In the genomic region with DNA sequence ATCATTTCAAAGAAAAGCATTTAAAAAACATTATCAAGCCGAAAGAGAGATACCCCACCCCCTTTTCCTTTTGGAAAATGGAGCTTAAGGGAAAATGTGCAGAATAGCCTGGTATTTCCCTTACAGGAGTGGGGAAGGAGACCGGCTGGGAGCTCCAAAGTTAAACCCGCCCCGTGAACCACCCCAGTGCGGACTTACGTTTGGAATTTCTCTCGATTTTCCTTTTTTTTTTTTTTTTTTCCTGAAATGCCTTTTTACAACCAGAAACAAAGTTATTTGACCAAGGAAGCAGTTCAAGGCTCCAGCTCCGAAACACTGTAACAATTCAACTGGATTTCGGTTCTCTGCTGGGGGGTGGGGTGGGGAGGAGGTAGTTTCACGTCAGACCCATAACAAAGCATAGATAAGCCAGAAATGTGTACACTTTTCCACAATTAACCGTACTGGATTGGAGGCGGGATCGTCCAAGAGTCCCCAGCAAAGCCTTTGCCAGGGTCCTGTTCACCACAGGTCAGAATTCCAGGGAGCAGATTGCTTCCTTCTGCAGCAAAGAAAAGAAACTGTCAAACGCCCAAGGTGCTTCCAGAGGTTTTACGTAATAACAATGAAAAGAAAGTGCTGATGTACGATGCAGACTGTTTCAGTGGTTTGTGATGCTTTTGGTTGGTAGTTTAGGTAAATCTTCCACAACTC, we compare ENCODE assay signal across 8 cellular contexts. TPM values are rescaled to one million over a fixed set of nuclear protein-coding genes. Genes with fewer than 3 reads are reported as not detected.
DNase-seq lines count a peak whose midpoint lies in the region; ATAC-seq and TF ChIP-seq lines count a peak whose summit lies in the region.

No MANE protein-coding gene starts in this region.

- no peak overlapping the region for H3K27ac Mint-ChIP-seq in activated CD4-positive, alpha-beta T cell treated with anti-CD3 and anti-CD28 coated beads, Interleukin-2, amount 10 ng/mL, durations not matched to agents 24 days and 14 days
- no peak overlapping the region for H3K27ac Mint-ChIP-seq in activated CD8-positive, alpha-beta T cell treated with anti-CD3 and anti-CD28 coated beads for 36 hours

- peaks cover 2% of the 10 kb centered on the region for H3K4me1 ChIP-seq in right cardiac atrium (ENCODE audit: control insufficient read depth, insufficient read depth, low read length)
- peaks cover 12 to 58% (median 46%) of the 10 kb centered on the region in 6 donors for H3K4me1 ChIP-seq in spleen

- H3K4me3 ChIP-seq in right cardiac atrium (ENCODE audit: low read length) (peak overlapping the region; percentile 89), spleen (peak overlapping the region in 7 of 8 donors; percentile 1 to 75 (median 58))

- no peak for ATAC-seq in activated CD8-positive, alpha-beta T cell treated with anti-CD3 and anti-CD28 coated beads for 36 hours
- ATAC-seq in right cardiac atrium (peak; percentile 30 to 73), GM21737 (IDR thresholded peaks at IDR 0.05; ENCODE audit: unreplicated experiment) (no peak), GM21367 (IDR thresholded peaks at IDR 0.05; ENCODE audit: unreplicated experiment) (no peak)

- H3K9me3 Mint-ChIP-seq in activated CD4-positive, alpha-beta T cell treated with anti-CD3 and anti-CD28 coated beads, Interleukin-2, amount 10 ng/mL, durations not matched to agents 24 days and 14 days, result no peaks in the 10 kb centered on the region
- H3K9me3 Mint-ChIP-seq in activated CD8-positive, alpha-beta T cell treated with anti-CD3 and anti-CD28 coated beads for 36 hours, result no peaks in the 10 kb centered on the region

- peak overlapping the region; percentile 87 for H3K4me3 Mint-ChIP-seq in activated CD4-positive, alpha-beta T cell treated with anti-CD3 and anti-CD28 coated beads, Interleukin-2, amount 10 ng/mL, durations not matched to agents 24 days and 14 days
- H3K4me3 Mint-ChIP-seq in activated CD8-positive, alpha-beta T cell treated with anti-CD3 and anti-CD28 coated beads for 36 hours, result peak overlapping the region; percentile 80

- H3K27ac ChIP-seq in right cardiac atrium (ENCODE audit: low read length) (peak overlapping the region; percentile 99), spleen (peak overlapping the region in 6 of 8 donors; percentile 51 to 73 (median 68))

- POLR2A ChIA-PET in activated CD8-positive, alpha-beta T cell treated with anti-CD3 and anti-CD28 coated beads for 36 hours (lab: Charles Lee), result interaction anchor here (1.2 kb wide), 1 partner anchor 8 kb away, joined by 4 read pairs; no protein-coding TSS in a partner anchor

- no peak for TF ChIP-seq CTCF in activated CD8-positive, alpha-beta T cell treated with anti-CD3 and anti-CD28 coated beads for 36 hours (IDR thresholded peaks at IDR 0.05)
- TF ChIP-seq CTCF in spleen (IDR thresholded peaks at IDR 0.05 in 8 of 11, conservative IDR thresholded peaks at IDR 0.05 in 3 of 11) (no peak), GM10266 (IDR thresholded peaks at IDR 0.05; ENCODE audit: control insufficient read depth, insufficient read depth, low read depth, missing control alignments) (no peak)

- peaks cover 42% of the 10 kb centered on the region for H3K4me1 Mint-ChIP-seq in activated CD4-positive, alpha-beta T cell treated with anti-CD3 and anti-CD28 coated beads, Interleukin-2, amount 10 ng/mL, durations not matched to agents 24 days and 14 days
- peaks cover 34% of the 10 kb centered on the region for H3K4me1 Mint-ChIP-seq in activated CD8-positive, alpha-beta T cell treated with anti-CD3 and anti-CD28 coated beads for 36 hours (ENCODE audit: low read depth)

- H3K36me3 ChIP-seq in spleen, result no peaks in the 10 kb centered on the region

- H3K9me3 ChIP-seq in right cardiac atrium (ENCODE audit: control insufficient read depth, low read length) (no peaks in the 10 kb centered on the region), spleen (no peaks in the 10 kb centered on the region)

- H3K27me3 Mint-ChIP-seq in activated CD4-positive, alpha-beta T cell treated with anti-CD3 and anti-CD28 coated beads, Interleukin-2, amount 10 ng/mL, durations not matched to agents 24 days and 14 days, result peaks cover 63% of the 10 kb centered on the region
- H3K27me3 Mint-ChIP-seq in activated CD8-positive, alpha-beta T cell treated with anti-CD3 and anti-CD28 coated beads for 36 hours, result peaks cover 71% of the 10 kb centered on the region

- WGBS in right cardiac atrium, result 18% methylated on average over 16 of the region's 16 CpGs
- WGBS in spleen, 5 donors, result 8 to 12% (median 9%) methylated on average over 16 of the region's 16 CpGs

- peak; percentile 57 for DNase-seq in activated CD4-positive, alpha-beta T cell treated with anti-CD3 and anti-CD28 coated beads, Interleukin-2, amount 10 ng/mL, durations not matched to agents 24 days and 14 days
- no peak for DNase-seq in activated CD4-positive, alpha-beta T cell treated with anti-CD3 and anti-CD28 coated beads, Interleukin-2, amount 50 U/mL, for 48 hours
- DNase-seq in activated CD8-positive, alpha-beta T cell treated with anti-CD3 and anti-CD28 coated beads for 36 hours, result no peak
- DNase-seq in right cardiac atrium, result peak in 2 of 3 donors; percentile 49 to 54
- DNase-seq in spleen, result no peak
- DNase-seq in GM10266 (ENCODE audit: extremely low spot score), result no peak

- intact Hi-C loops in activated CD4-positive, alpha-beta T cell treated with anti-CD3 and anti-CD28 coated beads, Interleukin-2, amount 10 ng/mL, durations not matched to agents 24 days and 14 days (cut with micrococcal nuclease), result loop anchor here (1.0 to 10.0 kb wide), 9 partner anchors 9 to 1674 kb away; partner anchors contain the start of genes DNAJC1, MLLT10, PIP4K2A and PTF1A
- intact Hi-C loops in activated CD8-positive, alpha-beta T cell treated with anti-CD3 and anti-CD28 coated beads for 36 hours (cut with micrococcal nuclease), result no loop called here
- intact Hi-C loops in right cardiac atrium (cut with DNase I), result no loop called here
- intact Hi-C loops in spleen (cut with DNase I; ENCODE audit: low total_unique reads), result no loop called here

- no peak for TF ChIP-seq POLR2A in spleen (IDR thresholded peaks at IDR 0.05)

- CTCF ChIA-PET in activated CD8-positive, alpha-beta T cell treated with anti-CD3 and anti-CD28 coated beads for 36 hours (lab: Charles Lee), result interaction anchor here (1.5 to 1.6 kb wide), 2 partner anchors 8 to 22 kb away, joined by 6 to 23 read pairs; no protein-coding TSS in a partner anchor

- H3K27me3 ChIP-seq in right cardiac atrium (ENCODE audit: control insufficient read depth, insufficient read depth) (no peaks in the 10 kb centered on the region), spleen (replicated peaks in 1 of 7) (peaks cover 0 to 99% (median 66%) of the 10 kb centered on the region in 7 donors)

- no peaks in the 10 kb centered on the region for H3K36me3 Mint-ChIP-seq in activated CD4-positive, alpha-beta T cell treated with anti-CD3 and anti-CD28 coated beads, Interleukin-2, amount 10 ng/mL, durations not matched to agents 24 days and 14 days (ENCODE audit: low read depth)
- no peaks in the 10 kb centered on the region for H3K36me3 Mint-ChIP-seq in activated CD8-positive, alpha-beta T cell treated with anti-CD3 and anti-CD28 coated beads for 36 hours (ENCODE audit: low read depth)

RNA-seq across cellular contexts. Expression of gene SKIDA1, which starts 6.7 kb away (rescaled TPM):
- 0.02 and 0.16 TPM in 2 replicates for total RNA-seq in activated CD4-positive, alpha-beta T cell treated with anti-CD3 and anti-CD28 coated beads, Interleukin-2, amount 10 ng/mL, durations not matched to agents 24 days and 14 days
- under 1 TPM; 0.11 to 0.36 TPM for total RNA-seq in activated CD8-positive, alpha-beta T cell treated with anti-CD3 and anti-CD28 coated beads for 36 hours
- total RNA-seq in right cardiac atrium (1 to 10 TPM; 2.1 to 6.3 (median 4.6) TPM), spleen (under 1 TPM in 6 of 7 donors, not detected in 1; 0.16 to 0.91 (median 0.55) TPM)
- polyA plus RNA-seq in right cardiac atrium (0.88 TPM), spleen (under 1 TPM; 0.14 to 0.48 (median 0.30) TPM)

RNA-seq across cellular contexts. Expression of gene MLLT10, which starts 15.3 kb away (rescaled TPM):
- 40.2 and 42.0 TPM in 2 replicates for total RNA-seq in activated CD4-positive, alpha-beta T cell treated with anti-CD3 and anti-CD28 coated beads, Interleukin-2, amount 10 ng/mL, durations not matched to agents 24 days and 14 days
- 10 to 100 TPM; 33.9 to 36.4 TPM for total RNA-seq in activated CD8-positive, alpha-beta T cell treated with anti-CD3 and anti-CD28 coated beads for 36 hours
- total RNA-seq in right cardiac atrium, result 10 to 100 TPM; 26.6 to 36.1 (median 29.8) TPM
- polyA plus RNA-seq in right cardiac atrium, result 14.1 TPM
- 10 to 100 TPM; 34.9 to 58.1 (median 50.6) TPM for total RNA-seq in spleen
- 10 to 100 TPM in 1 of 3 donors, 1 to 10 TPM in 2; 9.5 to 13.7 (median 9.9) TPM for polyA plus RNA-seq in spleen

Comparison
In these comparisons a context has a peak if more than half of its experiments do, and no peak if none do; other contexts are left out.
1. DNase-seq: peak in activated CD4-positive, alpha-beta T cell treated with anti-CD3 and anti-CD28 coated beads, Interleukin-2, amount 10 ng/mL, durations not matched to agents 24 days and 14 days (single experiment) and right cardiac atrium (2 of 3); none in activated CD4-positive, alpha-beta T cell treated with anti-CD3 and anti-CD28 coated beads, Interleukin-2, amount 50 U/mL, for 48 hours (0 of 2), activated CD8-positive, alpha-beta T cell treated with anti-CD3 and anti-CD28 coated beads for 36 hours (single experiment), spleen (single experiment) and GM10266 (single experiment).
2. ATAC-seq: peak in right cardiac atrium (2 of 2); none in activated CD8-positive, alpha-beta T cell treated with anti-CD3 and anti-CD28 coated beads for 36 hours (single experiment), GM21737 (single experiment) and GM21367 (single experiment).